8 cellular contexts compared by ENCODE assay signal in genomic region chr17:78723001-78723796, GRCh38. TPM values are rescaled to one million over a fixed set of nuclear protein-coding genes. Genes with fewer than 3 reads are reported as not detected.
DNase-seq lines count a peak whose midpoint lies in the region; ATAC-seq and TF ChIP-seq lines count a peak whose summit lies in the region.

No MANE protein-coding gene starts in this region.

- DNase-seq in NCI-H2107 treated with DMSO at 0.1 percent for 48 hours (lab: John Stamatoyannopoulos, UW; ENCODE audit: unreplicated experiment) (peak; percentile 48), NCI-H2107 (lab: John Stamatoyannopoulos, UW) (no peak), left ventricle myocardium inferior (peak; percentile 41), retina (peak; percentile 94), foreskin keratinocyte (no peak)

- no peaks in the 10 kb centered on the region for H3K36me3 ChIP-seq in left ventricle myocardium inferior

- no peaks in the 10 kb centered on the region for H3K9me3 ChIP-seq in left ventricle myocardium inferior (replicated peaks)

- TF ChIP-seq CTCF in WI38 (IDR thresholded peaks at IDR 0.05; ENCODE audit: low read depth, low read length) (no peak), left ventricle myocardium inferior (IDR thresholded peaks at IDR 0.05; ENCODE audit: borderline replicate concordance) (no peak), foreskin keratinocyte (conservative IDR thresholded peaks at IDR 0.05) (no peak)

- H3K27me3 ChIP-seq in left ventricle myocardium inferior (ENCODE audit: low read depth) = no peaks in the 10 kb centered on the region
- no peaks in the 10 kb centered on the region for H3K27me3 ChIP-seq in foreskin keratinocyte

- H3K4me3 ChIP-seq in WI38 (ENCODE audit: low read depth, low read length) = peak overlapping the region; percentile 12; the same call in 1 of the 2 replicates
- peak overlapping the region; percentile 61 for H3K4me3 ChIP-seq in left ventricle myocardium inferior

- intact Hi-C loops in left ventricle myocardium inferior (cut with micrococcal nuclease) = no loop called here

- H3K27ac ChIP-seq in left ventricle myocardium inferior (replicated peaks) (peak overlapping the region; percentile 73), foreskin keratinocyte (no peak overlapping the region)

- H3K4me1 ChIP-seq in left ventricle myocardium inferior (peaks cover 99% of the 10 kb centered on the region), foreskin keratinocyte (peaks cover 3% of the 10 kb centered on the region)

- ATAC-seq in HG02938 (IDR thresholded peaks at IDR 0.05; ENCODE audit: unreplicated experiment) (no peak), HG03442 (IDR thresholded peaks at IDR 0.05; ENCODE audit: unreplicated experiment) (no peak), foreskin keratinocyte (no peak)

RNA-seq across cellular contexts. Expression of gene CYTH1, which starts 58.9 kb away (rescaled TPM):
- total RNA-seq in left ventricle myocardium inferior (28.9 TPM), foreskin keratinocyte (23.4 and 27.4 TPM in 2 replicates)
- 15.1 and 18.8 TPM in 2 replicates for polyA plus RNA-seq in foreskin keratinocyte

Comparison
In these comparisons a context has a peak if more than half of its experiments do, and no peak if none do; other contexts are left out.
1. DNase-seq: peak in NCI-H2107 treated with DMSO at 0.1 percent for 48 hours (single experiment), left ventricle myocardium inferior (single experiment) and retina (single experiment); none in NCI-H2107 (single experiment) and foreskin keratinocyte (0 of 2).